ENCODE assay signal across 8 cellular contexts in the genomic region with DNA sequence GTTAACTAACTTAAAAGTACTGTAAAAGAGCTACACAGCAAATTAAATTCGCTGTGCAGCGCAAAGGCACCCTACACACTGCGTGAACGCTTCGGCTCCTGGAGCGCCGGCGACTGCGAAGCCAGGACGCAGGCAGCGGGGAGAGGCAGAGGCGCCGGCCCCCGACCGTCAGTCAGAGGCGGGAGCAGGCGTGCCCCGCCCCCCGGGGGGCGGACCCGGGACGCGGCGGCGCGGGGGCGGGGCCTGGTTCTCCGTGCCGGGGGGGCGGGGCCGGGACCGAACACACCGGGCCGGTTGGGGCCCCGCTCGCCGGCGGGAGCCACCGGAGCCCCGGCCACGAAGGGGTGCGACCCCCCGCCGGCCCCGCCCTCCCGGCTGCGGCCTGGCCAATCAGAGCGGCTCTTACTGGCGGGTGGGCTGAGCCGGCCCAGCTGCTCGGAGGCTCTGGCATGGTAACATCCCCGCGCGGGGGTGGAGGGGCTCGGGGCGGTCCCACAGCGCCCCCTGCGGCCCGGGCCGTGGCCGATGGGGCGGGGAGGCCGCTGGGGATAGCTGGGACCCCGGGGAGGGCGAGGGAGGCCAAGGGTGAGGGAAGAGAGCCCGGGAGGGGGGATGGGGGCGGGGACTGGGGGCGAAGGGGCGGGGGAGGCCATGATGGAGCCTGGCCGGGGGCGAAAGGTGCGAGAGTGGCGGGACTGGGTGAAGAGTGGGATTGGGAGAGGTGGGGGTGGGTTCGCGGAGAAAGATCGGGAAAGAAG. TPM values are rescaled to one million over a fixed set of nuclear protein-coding genes. Genes with fewer than 3 reads are reported as not detected.
DNase-seq lines count a peak whose midpoint lies in the region; ATAC-seq and TF ChIP-seq lines count a peak whose summit lies in the region.

A gene (plus strand): TSS at position 420 of the 758 bp plus-strand sequence. CDS start 30 bp downstream, at position 450.

- BruUV-seq in OCI-LY7 (replicated peaks; lab: Mats Ljungman, UMichigan): no TSS peak

- peak; percentile 100 for DNase-seq in D341Med (ENCODE audit: low spot score)
- peak; percentile 92 for DNase-seq in OCI-LY7 (ENCODE audit: low spot score)
- DNase-seq in activated T-cell treated with anti-CD3 and anti-CD28 coated beads for 4 hours: peak; percentile 75
- DNase-seq in epithelial cell of proximal tubule (ENCODE audit: low read depth): peak; percentile 15
- peak; percentile 61 to 66 for DNase-seq in stimulated activated CD8-positive, alpha-beta memory T cell treated with anti-CD3 and anti-CD28 coated beads, Interleukin-7, amount 100 ng/mL, for 1 hour (ENCODE audit: low read depth in 2 of 2)

- H2AFZ ChIP-seq in OCI-LY7 (ENCODE audit: low read length): peak within 1 kb of the TSS; percentile 83; the same call in 1 of the 2 replicates

- H4K20me1 ChIP-seq in OCI-LY7 (ENCODE audit: insufficient read depth, low read length): no peaks in the 10 kb centered on the region

- H3K27ac ChIP-seq in HUES6 (ENCODE audit: low read depth, low read length) (peak within 1 kb of the TSS; percentile 77; the same call in 1 of the 2 replicates), OCI-LY7 (ENCODE audit: low read depth, low read length, poor library complexity, severe bottlenecking) (peak within 1 kb of the TSS; percentile 82)

- no peaks in the 10 kb centered on the region for H3K9me3 ChIP-seq in HUES6 (ENCODE audit: control insufficient read depth, insufficient read depth, low read depth, low read length)
- no peaks in the 10 kb centered on the region for H3K9me3 ChIP-seq in OCI-LY7 (ENCODE audit: low read length)
- no peaks in the 10 kb centered on the region for H3K9me3 ChIP-seq in mucosa of stomach (ENCODE audit: control insufficient read depth, low read length)

- H3K9me2 ChIP-seq in OCI-LY7 (ENCODE audit: insufficient read depth, low read length): no peaks in the 10 kb centered on the region

- H3K79me2 ChIP-seq in OCI-LY7 (ENCODE audit: insufficient read depth, low read depth, low read length): no peaks in the 10 kb centered on the region

- peaks cover 12% of the 10 kb centered on the region; the same call in 1 of the 2 replicates for H3K4me1 ChIP-seq in HUES6 (ENCODE audit: control insufficient read depth, insufficient read depth, low read length)
- peaks cover 30% of the 10 kb centered on the region for H3K4me1 ChIP-seq in OCI-LY7 (ENCODE audit: insufficient read depth, low read length, poor library complexity, severe bottlenecking)
- peaks cover 6% of the 10 kb centered on the region for H3K4me1 ChIP-seq in mucosa of stomach (ENCODE audit: control insufficient read depth, insufficient read depth, low read length)

- POLR2A ChIA-PET in OCI-LY7 (lab: Charles Lee): interaction anchor here (0.6 to 1.6 kb wide), 8 partner anchors 15 to 1916 kb away, joined by 3 to 6 read pairs (median 3); no protein-coding TSS in a partner anchor

- peak; percentile 70 for ATAC-seq in GM21367 (IDR thresholded peaks at IDR 0.05; ENCODE audit: unreplicated experiment)

- CTCF ChIA-PET in OCI-LY7 (lab: Charles Lee; ENCODE audit: unreplicated experiment): interaction anchor here (0.5 to 2.1 kb wide), 6 partner anchors 13 to 435 kb away, joined by 3 to 7 read pairs (median 4); a partner anchor contains a TSS

- peak within 1 kb of the TSS; percentile 74 for H3K9ac ChIP-seq in HUES6 (ENCODE audit: low read length)
- H3K9ac ChIP-seq in mucosa of stomach (ENCODE audit: low read length): peak within 1 kb of the TSS; percentile 53

- H3K4me3 ChIP-seq in HUES6 (ENCODE audit: low read depth, low read length): peak within 1 kb of the TSS; percentile 94
- H3K4me3 ChIP-seq in OCI-LY7 (ENCODE audit: low read depth, low read length, poor library complexity, severe bottlenecking): peak within 1 kb of the TSS; percentile 68
- H3K4me3 ChIP-seq in epithelial cell of proximal tubule (ENCODE audit: low read depth, low read length): peak within 1 kb of the TSS; percentile 64
- H3K4me3 ChIP-seq in mucosa of stomach (ENCODE audit: low read length): peak within 1 kb of the TSS; percentile 91

- TF ChIP-seq CTCF in OCI-LY7 (conservative IDR thresholded peaks at IDR 0.05; ENCODE audit: low read length) (peak; percentile 66), epithelial cell of proximal tubule (conservative IDR thresholded peaks at IDR 0.05; ENCODE audit: low read depth, low read length) (peak; percentile 49)

- intact Hi-C loops in OCI-LY7 (cut with micrococcal nuclease; ENCODE audit: unreplicated experiment): loop anchor here (2.0 to 5.0 kb wide), 4 partner anchors 55 to 256 kb away; a partner anchor contains a TSS

- no peaks in the 10 kb centered on the region for H3K27me3 ChIP-seq in HUES6 (ENCODE audit: control insufficient read depth, insufficient read depth, low read length)
- no peaks in the 10 kb centered on the region for H3K27me3 ChIP-seq in mucosa of stomach (ENCODE audit: control insufficient read depth, insufficient read depth, low read length)

- peak within 1 kb of the TSS; percentile 94 for H3K4me2 ChIP-seq in OCI-LY7 (ENCODE audit: low read length)

- H3K36me3 ChIP-seq in HUES6 (ENCODE audit: control insufficient read depth, insufficient read depth, low read length) (no peaks in the 10 kb centered on the region), OCI-LY7 (ENCODE audit: insufficient read depth, low read length) (no peaks in the 10 kb centered on the region), mucosa of stomach (ENCODE audit: control insufficient read depth, insufficient read depth, low read length) (no peaks in the 10 kb centered on the region)

RNA-seq across cellular contexts. Expression of the gene that starts here (rescaled TPM):
- total RNA-seq in OCI-LY7 (2014; rRNA removed; shearing (Covaris generic)): 11.3 and 17.0 TPM in 2 replicates
- total RNA-seq in OCI-LY7 (2022) (25.4 and 26.3 TPM in 2 replicates), epithelial cell of proximal tubule (10.6 and 12.4 TPM in 2 replicates)

Comparison
In these comparisons a context has a peak if more than half of its experiments do, and no peak if none do; other contexts are left out.
1. Peak in every context shown above with its lines: DNase-seq, ATAC-seq, H3K4me3 ChIP-seq and H3K27ac ChIP-seq.
2. DNase-seq: peak in every context shown above with its lines; median percentile 100 in D341Med; 92 in OCI-LY7; 75 in activated T-cell treated with anti-CD3 and anti-CD28 coated beads for 4 hours; 64 in stimulated activated CD8-positive, alpha-beta memory T cell treated with anti-CD3 and anti-CD28 coated beads, Interleukin-7, amount 100 ng/mL, for 1 hour; 15 in epithelial cell of proximal tubule.